In the genomic region with DNA sequence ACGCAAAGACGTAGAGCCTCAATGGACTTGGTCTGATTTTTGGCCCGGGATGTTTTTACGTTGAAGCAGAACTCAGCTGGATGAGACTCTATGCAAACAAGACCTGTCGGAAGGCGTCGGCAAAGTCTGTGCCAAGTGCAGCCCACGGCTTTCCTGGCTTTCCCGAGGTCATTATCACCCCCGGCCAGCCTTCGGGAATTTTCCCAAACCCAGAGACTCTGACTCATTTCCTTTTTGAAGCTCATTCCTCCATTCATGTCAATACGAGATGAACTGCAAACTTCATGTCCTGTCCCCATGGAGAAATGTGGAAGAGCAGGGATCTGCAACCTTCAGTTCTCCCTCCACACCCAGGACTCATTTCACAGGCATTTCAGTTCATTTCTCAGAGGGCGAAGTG, we compare ENCODE assay signal across 23 cellular contexts.
DNase-seq lines count a peak whose midpoint lies in the region; ATAC-seq, FAIRE-seq and TF ChIP-seq lines count a peak whose summit lies in the region.
"Had no signal": no experiment of that assay in that cellular context is flagged by ENCODE, and none has a peak within 500 bp of the region (broad histone marks: within the 10 kb centered on the region; RNA-seq: fewer than 3 reads in every experiment).

No MANE protein-coding gene starts in this region.

- no peak for ATAC-seq in activated CD4-positive, CD25-positive, alpha-beta regulatory T cell treated with anti-CD3 and anti-CD28 coated beads, Interleukin-2, amount 50 U/mL, for 24 hours
- ATAC-seq in HG03457 (IDR thresholded peaks at IDR 0.05; ENCODE audit: unreplicated experiment) = no peak
- ATAC-seq: activated T-helper 17 cell treated with anti-CD3 and anti-CD28 coated beads, Interleukin-2, amount 50 U/mL, for 72 hours; stimulated activated naive B cell treated with anti-CD40 and anti-IgM and Interleukin-4, amounts not matched to agents 10 μg/mL and 1 μg/mL and 100 μg/mL, for 72 hours had no signal

- no peak for TF ChIP-seq CTCF in bronchial epithelial cell (IDR thresholded peaks at IDR 0.05; ENCODE audit: insufficient read depth, low read length, severe bottlenecking)
- TF ChIP-seq CTCF in GM10266 (IDR thresholded peaks at IDR 0.05; ENCODE audit: control insufficient read depth, insufficient read depth, low read depth, missing control alignments) = no peak

- DNase-seq in Daoy (ENCODE audit: low read depth) (peak; percentile 89), M059J (ENCODE audit: low read depth) (peak; percentile 3), bronchial epithelial cell (ENCODE audit: low read depth) (peak; percentile 12), kidney tubule cell (ENCODE audit: low spot score) (peak; percentile 30), GM10266 (ENCODE audit: extremely low spot score) (no peak), AG08396 (ENCODE audit: low spot score) (no peak)
- DNase-seq: activated CD4-positive, alpha-beta memory T cell treated with anti-CD3 and anti-CD28 coated beads, Interleukin-2, amount 10 ng/mL, durations not matched to agents 7 days and 5 days; activated naive CD4-positive, alpha-beta T cell treated with anti-CD3 and anti-CD28 coated beads, Interleukin-2, amount 50 U/mL, for 16 hours; amygdala; central memory CD4-positive, alpha-beta T cell; dermis blood vessel endothelial cell; NCI-H1092; NCI-H1930; NCI-H2227 treated with DMSO at 0.1 percent for 48 hours; right lobe of liver; stimulated activated naive B cell treated with anti-CD40 and anti-IgM and Interleukin-4, amounts not matched to agents 10 μg/mL and 1 μg/mL and 100 μg/mL, for 72 hours; upper lobe of left lung had no signal

- no peak for FAIRE-seq in bronchial epithelial cell (lab: Jason Lieb, UNC)
- FAIRE-seq: endometrium, TTC549 had no signal

- H3K4me3 ChIP-seq in bronchial epithelial cell (ENCODE audit: low read depth, low read length) = no peak overlapping the region
- H3K4me3 ChIP-seq: right lobe of liver, SK-N-MC, upper lobe of left lung had no signal

- H3K36me3 ChIP-seq in bronchial epithelial cell (ENCODE audit: control insufficient read depth, insufficient read depth, low read length) = no peaks in the 10 kb centered on the region
- H3K36me3 ChIP-seq: right lobe of liver, upper lobe of left lung had no signal

- H3K27me3 ChIP-seq in bronchial epithelial cell (ENCODE audit: control insufficient read depth, insufficient read depth, low read length) = no peaks in the 10 kb centered on the region
- H3K27me3 ChIP-seq: right lobe of liver, upper lobe of left lung had no signal

Comparison
In these comparisons a context has a peak if more than half of its experiments do, and no peak if none do; other contexts are left out.
1. DNase-seq: peak in Daoy (single experiment), M059J (single experiment), bronchial epithelial cell (single experiment) and kidney tubule cell (single experiment); none in GM10266 (single experiment) and AG08396 (single experiment).